Comparison of ENCODE assay signal across 42 cellular contexts in genomic region chr11:1029051-1029450, GRCh38. TPM values are rescaled to one million over a fixed set of nuclear protein-coding genes. Genes with fewer than 3 reads are reported as not detected.
"Had no signal": no experiment of that assay in that cellular context is flagged by ENCODE, and none has a peak within 500 bp of the region (broad histone marks: within the 10 kb centered on the region; RNA-seq: fewer than 3 reads in every experiment).

No MANE protein-coding gene starts in this region.

- H3K36me3 ChIP-seq: adrenal gland, ascending aorta, brain microvascular endothelial cell, breast epithelium, cardiac muscle cell had no signal

- H3K27ac ChIP-seq: adrenal gland, ascending aorta, brain microvascular endothelial cell, breast epithelium, cardiac muscle cell had no signal

- H3K27me3 ChIP-seq: adrenal gland, ascending aorta, body of pancreas, brain microvascular endothelial cell, cardiac muscle cell had no signal

- H3K4me3 Mint-ChIP-seq: activated naive CD4-positive, alpha-beta T cell treated with anti-CD3 and anti-CD28 coated beads for 36 hours; activated naive CD4-positive, alpha-beta T cell treated with anti-CD3 and anti-CD28 coated beads, Interleukin-2, amount 50 U/mL, for 24 hours; activated naive CD8-positive, alpha-beta T cell; activated naive CD8-positive, alpha-beta T cell treated with anti-CD3 and anti-CD28 coated beads for 36 hours; activated naive CD8-positive, alpha-beta T cell treated with anti-CD3 and anti-CD28 coated beads, Interleukin-2, amount 10 ng/mL, durations not matched to agents 7 days and 5 days; activated naive CD8-positive, alpha-beta T cell treated with anti-CD3 and anti-CD28 coated beads, Interleukin-2, amount 50 U/mL, for 24 hours; activated T-cell treated with anti-CD3 and anti-CD28 coated beads, Interleukin-2, amount 50 U/mL, for 24 hours; activated T-cell treated with anti-CD3 and anti-CD28 coated beads, Interleukin-2, amount 50 U/mL, for 4 hours; activated T-cell treated with anti-CD3 and anti-CD28 coated beads, Interleukin-2, amount 50 U/mL, for 72 hours; activated T-helper 1 cell treated with anti-CD3 and anti-CD28 coated beads, Interleukin-12 subunit alpha, Interleukin-12 subunit beta, Interleukin-2, Interleukin-4 antibody, amounts not matched to agents 30 ng/mL and 10 ng/mL and 1 ng/mL, durations not matched to agents 14 hours and 24 hours and 36 hours; activated T-helper 17 cell treated with anti-CD3 and anti-CD28 coated beads, Interleukin-2, amount 50 U/mL, for 72 hours; brain; central memory CD8-positive, alpha-beta T cell had no signal

- H3K4me3 ChIP-seq: adrenal gland, ascending aorta, body of pancreas, breast epithelium, cardiac muscle cell had no signal

- H3K4me1 Mint-ChIP-seq: activated naive CD4-positive, alpha-beta T cell treated with anti-CD3 and anti-CD28 coated beads, Interleukin-2, amount 10 ng/mL, durations not matched to agents 7 days and 5 days; activated naive CD4-positive, alpha-beta T cell treated with anti-CD3 and anti-CD28 coated beads, Interleukin-2, amount 50 U/mL, for 24 hours; activated naive CD8-positive, alpha-beta T cell treated with anti-CD3 and anti-CD28 coated beads for 36 hours; activated naive CD8-positive, alpha-beta T cell treated with anti-CD3 and anti-CD28 coated beads, Interleukin-2, amount 10 ng/mL, durations not matched to agents 7 days and 5 days; activated naive CD8-positive, alpha-beta T cell treated with anti-CD3 and anti-CD28 coated beads, Interleukin-2, amount 50 U/mL, for 24 hours; activated T-helper 17 cell treated with anti-CD3 and anti-CD28 coated beads, Interleukin-2, amount 50 U/mL, for 72 hours; brain; central memory CD8-positive, alpha-beta T cell had no signal

- H3K9me3 ChIP-seq: adrenal gland, ascending aorta, body of pancreas, breast epithelium had no signal

- DNase-seq: activated effector memory CD4-positive, alpha-beta T cell treated with anti-CD3 and anti-CD28 coated beads, Interleukin-2, amount 50 U/mL, for 16 hours; activated effector memory CD4-positive, alpha-beta T cell treated with Interleukin-2 at 50 U/mL for 16 hours; activated gamma-delta T cell; activated gamma-delta T cell treated with Interleukin-2 at 50 U/mL for 16 hours; activated naive CD4-positive, alpha-beta T cell; activated naive CD4-positive, alpha-beta T cell treated with anti-CD3 and anti-CD28 coated beads for 36 hours; activated naive CD4-positive, alpha-beta T cell treated with anti-CD3 and anti-CD28 coated beads, Interleukin-2, amount 10 ng/mL, durations not matched to agents 7 days and 5 days; activated naive CD4-positive, alpha-beta T cell treated with anti-CD3 and anti-CD28 coated beads, Interleukin-2, amount 50 U/mL, for 16 hours; activated naive CD4-positive, alpha-beta T cell treated with Interleukin-2 at 50 U/mL for 16 hours; activated naive CD8-positive, alpha-beta T cell treated with anti-CD3 and anti-CD28 coated beads for 36 hours; activated naive CD8-positive, alpha-beta T cell treated with anti-CD3 and anti-CD28 coated beads, Interleukin-2, amount 10 ng/mL, durations not matched to agents 7 days and 5 days; activated naive CD8-positive, alpha-beta T cell treated with anti-CD3 and anti-CD28 coated beads, Interleukin-2, amount 50 U/mL, for 24 hours; activated T-cell treated with anti-CD3 and anti-CD28 coated beads, Interleukin-2, amount 50 U/mL, for 1 hour; activated T-cell treated with anti-CD3 and anti-CD28 coated beads, Interleukin-2, amount 50 U/mL, for 24 hours; activated T-cell treated with anti-CD3 and anti-CD28 coated beads, Interleukin-2, amount 50 U/mL, for 4 hours; activated T-cell treated with anti-CD3 and anti-CD28 coated beads, Interleukin-2, amount 50 U/mL, for 48 hours; activated T-cell treated with anti-CD3 and anti-CD28 coated beads, Interleukin-2, amount 50 U/mL, for 72 hours; adrenal gland; amniotic stem cell; amygdala; anterior cingulate cortex; aorta; body of pancreas; brain microvascular endothelial cell; caudate nucleus; central memory CD4-positive, alpha-beta T cell; cerebellar nuclear complex had no signal

- H3K9me3 Mint-ChIP-seq: activated naive CD4-positive, alpha-beta T cell treated with anti-CD3 and anti-CD28 coated beads, Interleukin-2, amount 50 U/mL, for 24 hours; activated naive CD8-positive, alpha-beta T cell treated with anti-CD3 and anti-CD28 coated beads for 36 hours; activated naive CD8-positive, alpha-beta T cell treated with anti-CD3 and anti-CD28 coated beads, Interleukin-2, amount 50 U/mL, for 24 hours; activated T-cell treated with anti-CD3 and anti-CD28 coated beads, Interleukin-2, amount 50 U/mL, for 24 hours; activated T-cell treated with anti-CD3 and anti-CD28 coated beads, Interleukin-2, amount 50 U/mL, for 4 hours; activated T-helper 1 cell treated with anti-CD3 and anti-CD28 coated beads, Interleukin-12 subunit alpha, Interleukin-12 subunit beta, Interleukin-2, Interleukin-4 antibody, amounts not matched to agents 30 ng/mL and 10 ng/mL and 1 ng/mL, durations not matched to agents 14 hours and 24 hours and 36 hours; activated T-helper 2 cell treated with anti-CD3 and anti-CD28 coated beads, Interferon-gamma antibody, Interleukin-2, Interleukin-4, amounts not matched to agents 10 μg/mL and 5 μg/mL and 100 μg/mL, durations not matched to agents 14 hours and 24 hours and 36 hours; brain had no signal

- FAIRE-seq: astrocyte, bronchial epithelial cell had no signal

- ATAC-seq: activated naive CD4-positive, alpha-beta T cell treated with anti-CD3 and anti-CD28 coated beads, Interleukin-2, amount 50 U/mL, for 72 hours; activated naive CD8-positive, alpha-beta T cell treated with anti-CD3 and anti-CD28 coated beads, Interleukin-2, amount 50 U/mL, for 24 hours; activated T-cell treated with anti-CD3 and anti-CD28 coated beads, Interleukin-2, amount 50 U/mL, for 72 hours; activated T-helper 17 cell treated with anti-CD3 and anti-CD28 coated beads, Interleukin-2, amount 50 U/mL, for 72 hours; body of pancreas had no signal

- H3K4me1 ChIP-seq: breast epithelium had no signal

- H3K27me3 Mint-ChIP-seq: activated naive CD4-positive, alpha-beta T cell treated with anti-CD3 and anti-CD28 coated beads, Interleukin-2, amount 10 ng/mL, durations not matched to agents 7 days and 5 days; activated naive CD4-positive, alpha-beta T cell treated with anti-CD3 and anti-CD28 coated beads, Interleukin-2, amount 50 U/mL, for 24 hours; activated naive CD8-positive, alpha-beta T cell; activated naive CD8-positive, alpha-beta T cell treated with anti-CD3 and anti-CD28 coated beads for 36 hours; activated naive CD8-positive, alpha-beta T cell treated with anti-CD3 and anti-CD28 coated beads, Interleukin-2, amount 10 ng/mL, durations not matched to agents 7 days and 5 days; activated naive CD8-positive, alpha-beta T cell treated with anti-CD3 and anti-CD28 coated beads, Interleukin-2, amount 50 U/mL, for 24 hours; activated T-cell treated with anti-CD3 and anti-CD28 coated beads, Interleukin-2, amount 50 U/mL, for 24 hours; activated T-helper 17 cell treated with anti-CD3 and anti-CD28 coated beads, Interleukin-2, amount 50 U/mL, for 72 hours; brain; central memory CD8-positive, alpha-beta T cell had no signal

- H3K27ac Mint-ChIP-seq: activated naive CD4-positive, alpha-beta T cell treated with anti-CD3 and anti-CD28 coated beads for 36 hours; activated naive CD4-positive, alpha-beta T cell treated with anti-CD3 and anti-CD28 coated beads, Interleukin-2, amount 10 ng/mL, durations not matched to agents 7 days and 5 days; activated naive CD4-positive, alpha-beta T cell treated with anti-CD3 and anti-CD28 coated beads, Interleukin-2, amount 50 U/mL, for 24 hours; activated naive CD4-positive, alpha-beta T cell treated with anti-CD3 and anti-CD28 coated beads, Interleukin-2, amount 50 U/mL, for 72 hours; activated naive CD8-positive, alpha-beta T cell; activated naive CD8-positive, alpha-beta T cell treated with anti-CD3 and anti-CD28 coated beads for 36 hours; activated naive CD8-positive, alpha-beta T cell treated with anti-CD3 and anti-CD28 coated beads, Interleukin-2, amount 10 ng/mL, durations not matched to agents 7 days and 5 days; activated naive CD8-positive, alpha-beta T cell treated with anti-CD3 and anti-CD28 coated beads, Interleukin-2, amount 50 U/mL, for 24 hours; activated T-cell treated with anti-CD3 and anti-CD28 coated beads, Interleukin-2, amount 50 U/mL, for 24 hours; activated T-cell treated with anti-CD3 and anti-CD28 coated beads, Interleukin-2, amount 50 U/mL, for 72 hours; activated T-helper 1 cell treated with anti-CD3 and anti-CD28 coated beads, Interleukin-12 subunit alpha, Interleukin-12 subunit beta, Interleukin-2, Interleukin-4 antibody, amounts not matched to agents 30 ng/mL and 10 ng/mL and 1 ng/mL, durations not matched to agents 14 hours and 24 hours and 36 hours; activated T-helper 17 cell treated with anti-CD3 and anti-CD28 coated beads, Interleukin-2, amount 50 U/mL, for 72 hours; activated T-helper 2 cell treated with anti-CD3 and anti-CD28 coated beads, Interferon-gamma antibody, Interleukin-2, Interleukin-4, amounts not matched to agents 10 μg/mL and 5 μg/mL and 100 μg/mL, durations not matched to agents 14 hours and 24 hours and 36 hours; brain had no signal

RNA-seq across cellular contexts. Expression of gene MUC6, which starts 7.5 kb away (rescaled TPM):
- total RNA-seq: activated naive CD4-positive, alpha-beta T cell treated with anti-CD3 and anti-CD28 coated beads for 36 hours; activated naive CD4-positive, alpha-beta T cell treated with anti-CD3 and anti-CD28 coated beads, Interleukin-2, amount 50 U/mL, for 72 hours; activated naive CD8-positive, alpha-beta T cell treated with anti-CD3 and anti-CD28 coated beads for 36 hours; activated naive CD8-positive, alpha-beta T cell treated with anti-CD3 and anti-CD28 coated beads, Interleukin-2, amount 10 ng/mL, durations not matched to agents 7 days and 5 days; activated T-cell treated with anti-CD3 and anti-CD28 coated beads, Interleukin-2, amount 50 U/mL, for 72 hours; activated T-helper 1 cell treated with anti-CD3 and anti-CD28 coated beads, Interleukin-12 subunit alpha, Interleukin-12 subunit beta, Interleukin-2, Interleukin-4 antibody, amounts not matched to agents 30 ng/mL and 10 ng/mL and 1 ng/mL, durations not matched to agents 14 hours and 24 hours and 36 hours; activated T-helper 17 cell treated with anti-CD3 and anti-CD28 coated beads, Interleukin-2, amount 50 U/mL, for 72 hours; activated T-helper 2 cell treated with anti-CD3 and anti-CD28 coated beads, Interferon-gamma antibody, Interleukin-2, Interleukin-4, amounts not matched to agents 10 μg/mL and 5 μg/mL and 100 μg/mL, durations not matched to agents 14 hours and 24 hours and 36 hours; aorta; ascending aorta; astrocyte; bronchial epithelial cell; cardiac muscle cell; cardiac septum; chondrocyte had no signal
- polyA plus RNA-seq: cardiac muscle cell had no signal

RNA-seq across cellular contexts. Expression of gene MUC2, which starts 45.6 kb away (rescaled TPM):
- total RNA-seq: activated naive CD4-positive, alpha-beta T cell treated with anti-CD3 and anti-CD28 coated beads for 36 hours; activated naive CD4-positive, alpha-beta T cell treated with anti-CD3 and anti-CD28 coated beads, Interleukin-2, amount 50 U/mL, for 72 hours; activated naive CD8-positive, alpha-beta T cell treated with anti-CD3 and anti-CD28 coated beads for 36 hours; activated naive CD8-positive, alpha-beta T cell treated with anti-CD3 and anti-CD28 coated beads, Interleukin-2, amount 10 ng/mL, durations not matched to agents 7 days and 5 days; activated T-cell treated with anti-CD3 and anti-CD28 coated beads, Interleukin-2, amount 50 U/mL, for 72 hours; activated T-helper 1 cell treated with anti-CD3 and anti-CD28 coated beads, Interleukin-12 subunit alpha, Interleukin-12 subunit beta, Interleukin-2, Interleukin-4 antibody, amounts not matched to agents 30 ng/mL and 10 ng/mL and 1 ng/mL, durations not matched to agents 14 hours and 24 hours and 36 hours; activated T-helper 17 cell treated with anti-CD3 and anti-CD28 coated beads, Interleukin-2, amount 50 U/mL, for 72 hours; activated T-helper 2 cell treated with anti-CD3 and anti-CD28 coated beads, Interferon-gamma antibody, Interleukin-2, Interleukin-4, amounts not matched to agents 10 μg/mL and 5 μg/mL and 100 μg/mL, durations not matched to agents 14 hours and 24 hours and 36 hours; astrocyte; bronchial epithelial cell; chondrocyte had no signal
- polyA plus RNA-seq: cardiac muscle cell had no signal
